ENCODE assay signal across 2 cellular contexts in genomic region chr1:52179073-52179472, GRCh38.
A peak's percentile ranks its signal among the peaks of the same experiment; 100 is the strongest.
TF ChIP-seq lines count a peak whose summit lies in the region.

No MANE protein-coding gene starts in this region.

TF ChIP-seq in HCT116, 20 proteins besides CTCF, POLR2A, EP300 and RAD21:
- no peak for TF ChIP-seq TCF7L2 (IDR thresholded peaks at IDR 0.05; ENCODE audit: borderline replicate concordance, extremely low read depth, insufficient read depth, insufficient read length)
- TF ChIP-seq, protein P1, sequence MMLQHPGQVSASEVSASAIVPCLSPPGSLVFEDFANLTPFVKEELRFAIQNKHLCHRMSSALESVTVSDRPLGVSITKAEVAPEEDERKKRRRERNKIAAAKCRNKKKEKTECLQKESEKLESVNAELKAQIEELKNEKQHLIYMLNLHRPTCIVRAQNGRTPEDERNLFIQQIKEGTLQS (IDR thresholded peaks at IDR 0.05): no peak
- TF ChIP-seq JUND (IDR thresholded peaks at IDR 0.05): no peak
- TF ChIP-seq MAX (IDR thresholded peaks at IDR 0.05): no peak
- TF ChIP-seq ZNF274 (IDR thresholded peaks at IDR 0.05; ENCODE audit: low read depth, low read length): no peak
- no peak for TF ChIP-seq ZBTB33 (IDR thresholded peaks at IDR 0.05; ENCODE audit: extremely low read depth, insufficient replicate concordance, low read length)
- TF ChIP-seq POLR2AphosphoS5 (IDR thresholded peaks at IDR 0.05; ENCODE audit: low read depth, low read length): no peak
- no peak for TF ChIP-seq CEBPB (IDR thresholded peaks at IDR 0.05; ENCODE audit: low read depth)
- no peak for TF ChIP-seq SRF (IDR thresholded peaks at IDR 0.05; ENCODE audit: low read depth)
- TF ChIP-seq EZH2 (IDR thresholded peaks at IDR 0.05): no peak
- no peak for TF ChIP-seq CBX3 (IDR thresholded peaks at IDR 0.05; ENCODE audit: low read depth)
- no peak for TF ChIP-seq EGR1 (IDR thresholded peaks at IDR 0.05; ENCODE audit: low read depth)
- TF ChIP-seq FOSL1 (IDR thresholded peaks at IDR 0.05; ENCODE audit: low read depth): no peak
- TF ChIP-seq, protein P2, sequence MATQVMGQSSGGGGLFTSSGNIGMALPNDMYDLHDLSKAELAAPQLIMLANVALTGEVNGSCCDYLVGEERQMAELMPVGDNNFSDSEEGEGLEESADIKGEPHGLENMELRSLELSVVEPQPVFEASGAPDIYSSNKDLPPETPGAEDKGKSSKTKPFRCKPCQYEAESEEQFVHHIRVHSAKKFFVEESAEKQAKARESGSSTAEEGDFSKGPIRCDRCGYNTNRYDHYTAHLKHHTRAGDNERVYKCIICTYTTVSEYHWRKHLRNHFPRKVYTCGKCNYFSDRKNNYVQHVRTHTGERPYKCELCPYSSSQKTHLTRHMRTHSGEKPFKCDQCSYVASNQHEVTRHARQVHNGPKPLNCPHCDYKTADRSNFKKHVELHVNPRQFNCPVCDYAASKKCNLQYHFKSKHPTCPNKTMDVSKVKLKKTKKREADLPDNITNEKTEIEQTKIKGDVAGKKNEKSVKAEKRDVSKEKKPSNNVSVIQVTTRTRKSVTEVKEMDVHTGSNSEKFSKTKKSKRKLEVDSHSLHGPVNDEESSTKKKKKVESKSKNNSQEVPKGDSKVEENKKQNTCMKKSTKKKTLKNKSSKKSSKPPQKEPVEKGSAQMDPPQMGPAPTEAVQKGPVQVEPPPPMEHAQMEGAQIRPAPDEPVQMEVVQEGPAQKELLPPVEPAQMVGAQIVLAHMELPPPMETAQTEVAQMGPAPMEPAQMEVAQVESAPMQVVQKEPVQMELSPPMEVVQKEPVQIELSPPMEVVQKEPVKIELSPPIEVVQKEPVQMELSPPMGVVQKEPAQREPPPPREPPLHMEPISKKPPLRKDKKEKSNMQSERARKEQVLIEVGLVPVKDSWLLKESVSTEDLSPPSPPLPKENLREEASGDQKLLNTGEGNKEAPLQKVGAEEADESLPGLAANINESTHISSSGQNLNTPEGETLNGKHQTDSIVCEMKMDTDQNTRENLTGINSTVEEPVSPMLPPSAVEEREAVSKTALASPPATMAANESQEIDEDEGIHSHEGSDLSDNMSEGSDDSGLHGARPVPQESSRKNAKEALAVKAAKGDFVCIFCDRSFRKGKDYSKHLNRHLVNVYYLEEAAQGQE (IDR thresholded peaks at IDR 0.05; ENCODE audit: low read depth): no peak
- TF ChIP-seq SIN3A (IDR thresholded peaks at IDR 0.05; ENCODE audit: low read depth): no peak
- TF ChIP-seq YY1 (IDR thresholded peaks at IDR 0.05; ENCODE audit: extremely low read depth, insufficient replicate concordance, low read depth, low read length): no peak
- no peak for TF ChIP-seq SP1 (IDR thresholded peaks at IDR 0.05; ENCODE audit: low read depth)
- TF ChIP-seq ZFX (IDR thresholded peaks at IDR 0.05): no peak
- no peak for TF ChIP-seq EZH2phosphoT487 (IDR thresholded peaks at IDR 0.05; ENCODE audit: borderline replicate concordance)

TF ChIP-seq in GM12878, 131 proteins besides CTCF, POLR2A, EP300 and RAD21:
- TF ChIP-seq PAX5 (IDR thresholded peaks at IDR 0.05; ENCODE audit: borderline replicate concordance, low read depth, low read length) (no peak), RUNX3 (IDR thresholded peaks at IDR 0.05; ENCODE audit: low read length) (peak; percentile 29; the same call in 1 of the 2 replicates), ZNF217 (IDR thresholded peaks at IDR 0.05) (no peak), NR2C2 (IDR thresholded peaks at IDR 0.05; ENCODE audit: borderline replicate concordance, control insufficient read depth, insufficient read length, low read depth) (no peak), SRF (IDR thresholded peaks at IDR 0.05; ENCODE audit: low read depth in 2 of 2, low read length in 2 of 2) (no peak)
TF ChIP-seq in GM12878: peak in this region for 1.
